ENCODE assay signal across 19 cellular contexts in genomic region chr3:37970802-37971201, GRCh38.
"Had no signal": no experiment of that assay in that cellular context is flagged by ENCODE, and none has a peak within 500 bp of the region (broad histone marks: within the 10 kb centered on the region; RNA-seq: fewer than 3 reads in every experiment).

No MANE protein-coding gene starts in this region.

- H3K27me3 ChIP-seq: adrenal gland, heart left ventricle, testis had no signal

- H3K4me3 Mint-ChIP-seq: activated CD4-positive, alpha-beta memory T cell treated with anti-CD3 and anti-CD28 coated beads, Interleukin-2, amount 10 ng/mL, durations not matched to agents 7 days and 5 days; activated naive CD8-positive, alpha-beta T cell; activated T-cell treated with anti-CD3 and anti-CD28 coated beads, Interleukin-2, amount 50 U/mL, for 24 hours; activated T-helper 17 cell treated with anti-CD3 and anti-CD28 coated beads, Interleukin-2, amount 50 U/mL, for 72 hours; natural killer cell treated with Interleukin-12 subunit alpha and Interleukin-12 subunit beta and Interleukin-15 and Interleukin-18, amount 100 ng/mL, for 72 hours; stimulated activated memory B cell treated with anti-CD40 and anti-IgM and Interleukin-4, amounts not matched to agents 10 μg/mL and 1 μg/mL and 100 μg/mL, for 72 hours; T-helper 1 cell treated with Interleukin-12 subunit alpha and Interleukin-12 subunit beta and Interleukin-4 antibody, amounts not matched to agents 30 μg/mL and 1 μg/mL, for 36 hours had no signal

- H3K27ac ChIP-seq: adrenal gland, epithelial cell of prostate, parathyroid adenoma, testis had no signal

- H3K27me3 Mint-ChIP-seq: activated CD4-positive, alpha-beta memory T cell treated with anti-CD3 and anti-CD28 coated beads, Interleukin-2, amount 10 ng/mL, durations not matched to agents 7 days and 5 days; activated naive CD8-positive, alpha-beta T cell; activated T-cell treated with anti-CD3 and anti-CD28 coated beads, Interleukin-2, amount 50 U/mL, for 24 hours; activated T-helper 17 cell treated with anti-CD3 and anti-CD28 coated beads, Interleukin-2, amount 50 U/mL, for 72 hours had no signal

- DNase-seq: activated CD4-positive, alpha-beta memory T cell treated with anti-CD3 and anti-CD28 coated beads, Interleukin-2, amount 10 ng/mL, durations not matched to agents 7 days and 5 days; activated CD4-positive, alpha-beta T cell treated with anti-CD3 and anti-CD28 coated beads for 48 hours; activated CD4-positive, CD25-positive, alpha-beta regulatory T cell; activated T-cell treated with anti-CD3 and anti-CD28 coated beads, Interleukin-2, amount 50 U/mL, for 24 hours; adrenal gland; cortex of kidney; heart left ventricle; lower lobe of right lung; small intestine; stimulated activated CD4-positive, alpha-beta T cell treated with anti-CD3 and anti-CD28 coated beads, Interleukin-2, amount 100 ng/mL, for 24 hours; testis; trophoblast cell had no signal

- H3K36me3 Mint-ChIP-seq: activated naive CD8-positive, alpha-beta T cell; natural killer cell treated with Interleukin-12 subunit alpha and Interleukin-12 subunit beta and Interleukin-15 and Interleukin-18, amount 100 ng/mL, for 72 hours; stimulated activated memory B cell treated with anti-CD40 and anti-IgM and Interleukin-4, amounts not matched to agents 10 μg/mL and 1 μg/mL and 100 μg/mL, for 72 hours had no signal

- H3K27ac Mint-ChIP-seq: activated CD4-positive, alpha-beta memory T cell treated with anti-CD3 and anti-CD28 coated beads, Interleukin-2, amount 10 ng/mL, durations not matched to agents 7 days and 5 days; activated naive CD8-positive, alpha-beta T cell; activated T-cell treated with anti-CD3 and anti-CD28 coated beads, Interleukin-2, amount 50 U/mL, for 24 hours; activated T-helper 17 cell treated with anti-CD3 and anti-CD28 coated beads, Interleukin-2, amount 50 U/mL, for 72 hours; T-helper 1 cell treated with Interleukin-12 subunit alpha and Interleukin-12 subunit beta and Interleukin-4 antibody, amounts not matched to agents 30 μg/mL and 1 μg/mL, for 36 hours had no signal

- H3K9me3 Mint-ChIP-seq: activated CD4-positive, alpha-beta memory T cell treated with anti-CD3 and anti-CD28 coated beads, Interleukin-2, amount 10 ng/mL, durations not matched to agents 7 days and 5 days; activated T-cell treated with anti-CD3 and anti-CD28 coated beads, Interleukin-2, amount 50 U/mL, for 24 hours; activated T-helper 17 cell treated with anti-CD3 and anti-CD28 coated beads, Interleukin-2, amount 50 U/mL, for 72 hours; natural killer cell treated with Interleukin-12 subunit alpha and Interleukin-12 subunit beta and Interleukin-15 and Interleukin-18, amount 100 ng/mL, for 72 hours; stimulated activated memory B cell treated with anti-CD40 and anti-IgM and Interleukin-4, amounts not matched to agents 10 μg/mL and 1 μg/mL and 100 μg/mL, for 72 hours; T-helper 1 cell treated with Interleukin-12 subunit alpha and Interleukin-12 subunit beta and Interleukin-4 antibody, amounts not matched to agents 30 μg/mL and 1 μg/mL, for 36 hours had no signal
